ENCODE assay signal across 30 cellular contexts in the genomic region with DNA sequence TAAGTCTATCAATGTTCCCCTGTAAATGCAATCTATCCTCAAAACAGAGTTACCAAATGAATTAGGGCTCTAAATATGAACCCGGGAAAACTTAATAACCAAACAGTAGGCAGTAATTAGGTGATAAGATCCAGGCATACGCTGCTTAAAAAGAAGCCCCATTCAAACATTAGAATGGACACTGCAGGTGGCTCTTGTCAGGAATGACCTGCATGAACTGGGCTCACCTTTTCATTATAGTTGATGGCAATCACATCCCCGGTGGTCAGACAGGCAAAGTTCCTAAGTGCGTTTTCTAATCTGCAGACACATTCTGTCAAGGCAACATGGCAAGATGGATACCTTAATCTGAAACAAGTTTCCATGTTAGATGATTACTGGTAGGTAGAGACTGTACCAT.
"Had no signal": no experiment of that assay in that cellular context is flagged by ENCODE, and none has a peak within 500 bp of the region (broad histone marks: within the 10 kb centered on the region; RNA-seq: fewer than 3 reads in every experiment).

No MANE protein-coding gene starts in this region.

- H3K27ac ChIP-seq: epithelial cell of prostate, esophagus squamous epithelium, ovary, right lobe of liver had no signal

- H3K9me3 ChIP-seq: esophagus squamous epithelium, left ventricle myocardium inferior, ovary, right lobe of liver, SK-N-SH had no signal

- H3K9ac ChIP-seq: SK-N-SH had no signal

- H3K27ac Mint-ChIP-seq: activated naive CD8-positive, alpha-beta T cell; naive B cell; nephron progenitor cell; progenitor cell of endocrine pancreas; T-helper 1 cell treated with Interleukin-12 subunit alpha and Interleukin-12 subunit beta and Interleukin-4 antibody, amounts not matched to agents 30 μg/mL and 1 μg/mL, for 36 hours; type B pancreatic cell; WTC11 had no signal

- H3K36me3 ChIP-seq: ovary had no signal

- DNase-seq: activated CD4-positive, alpha-beta T cell treated with anti-CD3 and anti-CD28 coated beads for 1 hour; activated CD4-positive, alpha-beta T cell treated with anti-CD3 and anti-CD28 coated beads, Interleukin-2, amount 10 ng/mL, durations not matched to agents 7 days and 5 days; activated gamma-delta T cell; activated T-cell treated with anti-CD3 and anti-CD28 coated beads, Interleukin-2, amount 50 U/mL, for 48 hours; anterior cingulate cortex; dermis blood vessel endothelial cell; effector CD4-positive, alpha-beta T cell; esophagus squamous epithelium; left ventricle myocardium inferior; naive B cell; nephron progenitor cell; ovary; SK-N-SH; stimulated activated CD4-positive, alpha-beta T cell treated with anti-CD3 and anti-CD28 coated beads, Interleukin-2, amount 100 ng/mL, for 48 hours; stimulated activated naive CD8-positive, alpha-beta T cell treated with anti-CD3 and anti-CD28 coated beads, Interleukin-15, amount 100 ng/mL, for 72 hours; substantia nigra; SW 1271 had no signal

- H3K36me3 Mint-ChIP-seq: activated naive CD8-positive, alpha-beta T cell had no signal

- H3K9me3 Mint-ChIP-seq: activated CD4-positive, alpha-beta T cell treated with anti-CD3 and anti-CD28 coated beads, Interleukin-2, amount 10 ng/mL, durations not matched to agents 7 days and 5 days; central memory CD8-positive, alpha-beta T cell; naive B cell; nephron progenitor cell; stimulated activated naive CD8-positive, alpha-beta T cell treated with anti-CD3 and anti-CD28 coated beads, Interleukin-15, amount 100 ng/mL, for 72 hours; T-helper 1 cell treated with Interleukin-12 subunit alpha and Interleukin-12 subunit beta and Interleukin-4 antibody, amounts not matched to agents 30 μg/mL and 1 μg/mL, for 36 hours; type B pancreatic cell; WTC11 had no signal

- H3K4me1 ChIP-seq: esophagus squamous epithelium, left ventricle myocardium inferior, right lobe of liver had no signal

- H3K4me3 ChIP-seq: esophagus squamous epithelium, left ventricle myocardium inferior, lung, ovary, right lobe of liver had no signal

- ATAC-seq: right lobe of liver; stimulated activated naive CD8-positive, alpha-beta T cell treated with anti-CD3 and anti-CD28 coated beads, Interleukin-15, amount 100 ng/mL, for 72 hours; WTC11 had no signal

- H3K4me2 ChIP-seq: SK-N-SH had no signal

- H3K27me3 ChIP-seq: esophagus squamous epithelium, ovary, right lobe of liver had no signal

- FAIRE-seq: colon, endometrium, frontal cortex, islet of Langerhans had no signal
